8 cellular contexts compared by ENCODE assay signal in the genomic region with DNA sequence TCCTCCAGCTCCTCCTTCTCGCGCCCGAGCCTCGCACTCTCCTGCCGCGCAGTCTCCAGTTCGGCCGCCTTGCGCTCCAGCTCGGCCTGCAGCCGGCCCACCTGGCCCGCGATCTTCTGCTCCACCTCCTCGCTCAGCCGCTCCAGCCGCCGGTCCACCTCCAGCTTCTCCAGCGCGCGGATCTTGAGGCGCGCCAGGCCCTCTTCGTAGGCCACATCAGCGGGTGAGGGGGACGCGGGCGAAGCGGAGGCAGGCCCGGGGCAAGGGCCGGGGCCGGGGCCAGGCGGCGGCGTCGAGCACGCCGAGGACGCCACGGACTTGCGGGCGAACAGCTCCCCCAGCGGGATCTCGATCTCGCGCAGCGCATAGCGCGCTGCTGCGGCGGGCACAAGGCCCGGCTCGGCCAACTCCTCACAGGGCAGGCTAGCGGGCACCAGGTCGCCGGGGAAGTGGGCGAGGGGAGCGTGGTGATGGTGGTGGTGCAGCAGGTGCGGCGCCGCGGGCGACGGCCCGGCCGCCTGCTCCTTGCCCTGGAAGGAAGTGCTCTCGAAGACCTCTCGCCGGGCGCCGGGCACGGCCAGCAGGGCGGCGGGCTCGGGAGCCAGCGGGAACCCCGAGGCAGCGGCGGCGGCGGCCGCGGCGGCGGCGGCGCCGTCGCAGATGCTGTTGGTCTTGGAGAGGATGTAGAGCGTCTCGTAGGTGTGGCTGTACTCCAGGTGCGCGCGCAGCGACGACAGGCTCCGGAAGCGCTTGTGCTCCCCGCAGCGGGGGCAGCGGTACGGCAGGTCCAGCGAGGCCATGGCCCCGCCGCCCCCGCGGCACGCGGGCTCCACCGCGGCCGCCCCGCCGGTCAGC. TPM values are rescaled to one million over a fixed set of nuclear protein-coding genes. Genes with fewer than 3 reads are reported as not detected.
DNase-seq lines count a peak whose midpoint lies in the region; ATAC-seq and TF ChIP-seq lines count a peak whose summit lies in the region.

No MANE protein-coding gene starts in this region.

- DNase-seq in HPDE6-E6E7 (ENCODE audit: extremely low spot score) (peak; percentile 88), T-cell (peak; percentile 52 to 83 (median 74)), astrocyte of the cerebellum (ENCODE audit: low read depth) (no peak), lower lobe of right lung (no peak), uterus (no peak), A172 (ENCODE audit: low spot score) (no peak)
- peak; percentile 51 to 53 for DNase-seq in stimulated activated CD8-positive, alpha-beta memory T cell treated with anti-CD3 and anti-CD28 coated beads, Interleukin-2, amount 100 ng/mL, for 1 hour (ENCODE audit: low read depth in 2 of 2)

- peaks cover 21 to 30% (median 29%) of the 10 kb centered on the region in 3 donors for H3K4me1 Mint-ChIP-seq in T-cell

- TF ChIP-seq CTCF in astrocyte of the cerebellum (IDR thresholded peaks at IDR 0.05; ENCODE audit: low read depth, low read length, missing control alignments) = no peak
- TF ChIP-seq CTCF in lower lobe of right lung (IDR thresholded peaks at IDR 0.05) = no peak
- no peak for TF ChIP-seq CTCF in uterus (IDR thresholded peaks at IDR 0.05)

- TF ChIP-seq POLR2A in uterus (IDR thresholded peaks at IDR 0.05) = no peak

- in situ Hi-C loops in astrocyte of the cerebellum (cut with HindIII; ENCODE audit: low sequenced_read_pairs) = no loop called here

- peak overlapping the region; percentile 66 to 77 (median 72) for H3K4me3 Mint-ChIP-seq in T-cell

- ATAC-seq in GM19324 (IDR thresholded peaks at IDR 0.05; ENCODE audit: low FRiP score, unreplicated experiment) (peak; percentile 57), T-cell (replicated peaks in 1 of 4) (peak; percentile 94 to 96 (median 94)), lower lobe of right lung (peak; percentile 43 to 60)

- H3K9me3 Mint-ChIP-seq in T-cell = no peaks in the 10 kb centered on the region

- H3K36me3 ChIP-seq in lower lobe of right lung = no peaks in the 10 kb centered on the region
- H3K36me3 ChIP-seq in uterus = no peaks in the 10 kb centered on the region

- CTCF ChIA-PET in T-cell (lab: Charles Lee) = no interaction called here

- H3K27ac Mint-ChIP-seq in T-cell = peak overlapping the region in 1 of 2 donors; percentile 82

- peaks cover 39% of the 10 kb centered on the region for H3K27me3 ChIP-seq in lower lobe of right lung (ENCODE audit: low read depth)
- H3K27me3 ChIP-seq in uterus = no peaks in the 10 kb centered on the region

- no peak overlapping the region for H3K27ac ChIP-seq in lower lobe of right lung
- H3K27ac ChIP-seq in uterus = no peak overlapping the region

- no peaks in the 10 kb centered on the region for H3K4me1 ChIP-seq in lower lobe of right lung
- peaks cover 0 to 3% of the 10 kb centered on the region in 2 donors for H3K4me1 ChIP-seq in uterus

- H3K27me3 Mint-ChIP-seq in T-cell = no peaks in the 10 kb centered on the region

- H3K9me3 ChIP-seq in lower lobe of right lung (no peaks in the 10 kb centered on the region), uterus (no peaks in the 10 kb centered on the region)

- POLR2A ChIA-PET in T-cell (lab: Charles Lee) = no interaction called here

- H3K36me3 Mint-ChIP-seq in T-cell = peaks cover 7% of the 10 kb centered on the region

- intact Hi-C loops in lower lobe of right lung (cut with DNase I) (no loop called here), uterus (cut with DNase I; ENCODE audit: low total_unique reads) (no loop called here)

- peak overlapping the region; percentile 14 for H3K4me3 ChIP-seq in astrocyte of the cerebellum (ENCODE audit: low read depth, low read length)
- peak overlapping the region; percentile 24 for H3K4me3 ChIP-seq in lower lobe of right lung
- H3K4me3 ChIP-seq in uterus = peak overlapping the region in 1 of 2 donors; percentile 0

RNA-seq across cellular contexts. Expression of a gene that starts 15.2 kb away (rescaled TPM):
- total RNA-seq in T-cell (10 to 100 TPM; 17.6 to 23.7 (median 19.6) TPM), lower lobe of right lung (2.9 TPM), uterus (1 to 10 TPM in 3 of 4 donors, under 1 TPM in 1; 0.29 to 5.6 (median 1.6) TPM)
- total RNA-seq in A172 (2014; rRNA removed; shearing (Covaris generic)) = 2.4 and 2.9 TPM in 2 replicates

RNA-seq across cellular contexts. Expression of a gene that starts 24.3 kb away (rescaled TPM):
- total RNA-seq in T-cell (under 1 TPM in 4 of 5 donors, not detected in 1; 0.09 to 0.35 (median 0.19) TPM), lower lobe of right lung (not detected), uterus (not detected)
- not detected in 2 replicates for total RNA-seq in A172 (2014; rRNA removed; shearing (Covaris generic))

RNA-seq across cellular contexts. Expression of a gene that starts 35.0 kb away (rescaled TPM):
- total RNA-seq in T-cell (100 to 1,000 TPM; 120 to 210 (median 193) TPM), lower lobe of right lung (151 TPM), uterus (100 to 1,000 TPM; 118 to 269 (median 188) TPM)
- total RNA-seq in A172 (2014; rRNA removed; shearing (Covaris generic)) = 695 and 768 TPM in 2 replicates

RNA-seq across cellular contexts. Expression of a gene that starts 36.0 kb away (rescaled TPM):
- total RNA-seq in T-cell (1 to 10 TPM; 6.1 to 9.9 (median 6.4) TPM), lower lobe of right lung (14.8 TPM), uterus (10 to 100 TPM in 2 of 4 donors, 1 to 10 TPM in 2; 2.3 to 11.8 (median 9.8) TPM)
- total RNA-seq in A172 (2014; rRNA removed; shearing (Covaris generic)) = 39.3 and 48.8 TPM in 2 replicates

RNA-seq across cellular contexts. Expression of a gene that starts 55.0 kb away (rescaled TPM):
- total RNA-seq in T-cell (10 to 100 TPM; 38.2 to 56.9 (median 44.5) TPM), lower lobe of right lung (13.3 TPM), uterus (10 to 100 TPM in 3 of 4 donors, 1 to 10 TPM in 1; 5.9 to 31.1 (median 22.7) TPM)
- 33.1 and 36.7 TPM in 2 replicates for total RNA-seq in A172 (2014; rRNA removed; shearing (Covaris generic))

Comparison
In these comparisons a context has a peak if more than half of its experiments do, and no peak if none do; other contexts are left out.
1. DNase-seq: peak in HPDE6-E6E7 (single experiment), T-cell (34 of 34) and stimulated activated CD8-positive, alpha-beta memory T cell treated with anti-CD3 and anti-CD28 coated beads, Interleukin-2, amount 100 ng/mL, for 1 hour (2 of 2); none in astrocyte of the cerebellum (single experiment), lower lobe of right lung (single experiment), uterus (0 of 2) and A172 (single experiment).
2. Peak in every context shown above with its lines, with median percentiles within 50 percentile points of each other: ATAC-seq.